In the genomic region with DNA sequence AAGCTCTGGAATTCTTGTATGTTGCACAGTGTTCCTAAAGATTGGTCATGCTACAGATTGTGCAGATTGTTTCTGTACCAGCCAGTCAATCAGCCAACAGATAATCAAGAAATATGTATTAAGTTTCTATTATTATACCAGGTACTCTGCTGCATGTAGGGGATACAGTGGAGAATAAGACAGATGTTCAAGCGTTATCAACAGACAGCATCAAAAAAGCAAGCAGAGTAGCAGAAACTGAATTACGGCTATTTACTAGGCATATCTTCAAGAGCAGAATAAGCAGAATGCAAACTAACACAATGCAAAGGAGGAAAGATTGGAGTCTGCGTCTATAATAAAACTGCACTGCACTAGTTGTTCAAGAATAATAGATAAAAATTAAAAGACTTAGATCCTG, we compare ENCODE assay signal across 18 cellular contexts.
"Had no signal": no experiment of that assay in that cellular context is flagged by ENCODE, and none has a peak within 500 bp of the region (broad histone marks: within the 10 kb centered on the region; RNA-seq: fewer than 3 reads in every experiment).

No MANE protein-coding gene starts in this region.

- H3K9me3 ChIP-seq: ovary, right atrium auricular region, sigmoid colon, thyroid gland had no signal

- H3K4me3 ChIP-seq: dorsolateral prefrontal cortex, heart left ventricle, mucosa of descending colon, neural progenitor cell, ovary, right atrium auricular region, sigmoid colon, skin epidermis, thyroid gland had no signal

- H3K27me3 Mint-ChIP-seq: natural killer cell treated with Interleukin-12 subunit alpha and Interleukin-12 subunit beta and Interleukin-15 and Interleukin-18, amount 100 ng/mL, for 72 hours had no signal

- H3K4me1 Mint-ChIP-seq: neural progenitor cell had no signal

- ATAC-seq: heart left ventricle; mucosa of descending colon; natural killer cell treated with Interleukin-12 subunit alpha and Interleukin-12 subunit beta and Interleukin-15 and Interleukin-18, amount 100 ng/mL, for 72 hours had no signal

- H3K36me3 Mint-ChIP-seq: neural progenitor cell, type B pancreatic cell had no signal

- H3K27me3 ChIP-seq: heart left ventricle, neural progenitor cell, ovary, right atrium auricular region, sigmoid colon, thyroid gland had no signal

- H3K4me1 ChIP-seq: neural progenitor cell, right atrium auricular region, sigmoid colon, thyroid gland had no signal

- H3K27ac Mint-ChIP-seq: neural progenitor cell, type B pancreatic cell had no signal

- H3K4me3 Mint-ChIP-seq: natural killer cell treated with Interleukin-12 subunit alpha and Interleukin-12 subunit beta and Interleukin-15 and Interleukin-18, amount 100 ng/mL, for 72 hours; neural progenitor cell; type B pancreatic cell had no signal

- DNase-seq: cortex of kidney; dorsolateral prefrontal cortex; effector CD8-positive, alpha-beta T cell; heart left ventricle; hippocampal formation; kidney glomerular epithelial cell; mammary epithelial cell; mucosa of descending colon; nucleus accumbens; ovary; sigmoid colon; stimulated activated naive CD4-positive, alpha-beta T cell treated with Interleukin-2 at 50 U/mL for 16 hours; thyroid gland had no signal

- H3K36me3 ChIP-seq: heart left ventricle, neural progenitor cell, ovary, right atrium auricular region, sigmoid colon, thyroid gland had no signal

- H3K27ac ChIP-seq: dorsolateral prefrontal cortex, heart left ventricle, neural progenitor cell, ovary, right atrium auricular region, sigmoid colon, thyroid gland had no signal
